14 cellular contexts compared by ENCODE assay signal in genomic region chr10:24912214-24912613, GRCh38. TPM values are rescaled to one million over a fixed set of nuclear protein-coding genes. Genes with fewer than 3 reads are reported as not detected.
DNase-seq lines count a peak whose midpoint lies in the region; ATAC-seq, FAIRE-seq and TF ChIP-seq lines count a peak whose summit lies in the region.
"Had no signal": no experiment of that assay in that cellular context is flagged by ENCODE, and none has a peak within 500 bp of the region (broad histone marks: within the 10 kb centered on the region; RNA-seq: fewer than 3 reads in every experiment).

No MANE protein-coding gene starts in this region.

- no peak overlapping the region for H3K27ac ChIP-seq in left lung
- H3K27ac ChIP-seq: SK-N-MC had no signal

- H3K27ac Mint-ChIP-seq in Caco-2 (ENCODE audit: unreplicated experiment), result no peak overlapping the region
- H3K27ac Mint-ChIP-seq: activated naive CD8-positive, alpha-beta T cell treated with anti-CD3 and anti-CD28 coated beads, Interleukin-2, amount 10 ng/mL, durations not matched to agents 7 days and 5 days; natural killer cell had no signal

- H3K27me3 ChIP-seq in bronchial epithelial cell (ENCODE audit: control insufficient read depth, insufficient read depth, low read length) (no peaks in the 10 kb centered on the region), left lung (no peaks in the 10 kb centered on the region), Caco-2 (replicated peaks; ENCODE audit: control insufficient read depth, insufficient read depth, low read length) (no peaks in the 10 kb centered on the region)

- POLR2A ChIA-PET in Caco-2 (lab: Charles Lee), result no interaction called here

- no peak for TF ChIP-seq CTCF in bronchial epithelial cell (IDR thresholded peaks at IDR 0.05; ENCODE audit: insufficient read depth, low read length, severe bottlenecking)
- TF ChIP-seq CTCF in left lung (IDR thresholded peaks at IDR 0.05), result no peak
- TF ChIP-seq CTCF in Caco-2 (IDR thresholded peaks at IDR 0.05; ENCODE audit: insufficient read depth in 1 of 2, low read depth in 1 of 2, low read length in 1 of 2, severe bottlenecking in 1 of 2, unreplicated experiment in 1 of 2), result no peak

- FAIRE-seq in bronchial epithelial cell (lab: Jason Lieb, UNC), result no peak

- H3K4me3 ChIP-seq in bronchial epithelial cell (ENCODE audit: low read depth, low read length) (no peak overlapping the region), left lung (no peak overlapping the region), Caco-2 (ENCODE audit: low read depth, low read length) (no peak overlapping the region)
- H3K4me3 ChIP-seq: SK-N-MC had no signal

- CTCF ChIA-PET in Caco-2 (lab: Charles Lee), result no interaction called here

- DNase-seq in EH (ENCODE audit: low read depth) (peak; percentile 53), M059J (ENCODE audit: low read depth) (peak; percentile 57), bronchial epithelial cell (ENCODE audit: low read depth) (peak; percentile 82), left lung (no peak), Caco-2 (no peak)
- DNase-seq in stimulated activated CD4-positive, alpha-beta T cell treated with anti-CD3 and anti-CD28 coated beads, Interleukin-2, amount 100 ng/mL, for 48 hours, result no peak
- no peak for DNase-seq in stimulated activated CD8-positive, alpha-beta memory T cell treated with anti-CD3 and anti-CD28 coated beads, Interleukin-4, amount 100 ng/mL, for 48 hours
- DNase-seq in activated naive CD4-positive, alpha-beta T cell (lab: John Stamatoyannopoulos, UW), result no peak
- DNase-seq: activated CD4-positive, alpha-beta T cell treated with anti-CD3 and anti-CD28 coated beads, Interleukin-2, amount 50 U/mL, for 48 hours; activated naive CD8-positive, alpha-beta T cell treated with anti-CD3 and anti-CD28 coated beads, Interleukin-2, amount 10 ng/mL, durations not matched to agents 7 days and 5 days; effector memory CD4-positive, alpha-beta T cell; natural killer cell; NCI-H69 had no signal

- ATAC-seq in left lung, result peak; percentile 81
- ATAC-seq: natural killer cell had no signal

- no peak overlapping the region for H3K4me3 Mint-ChIP-seq in Caco-2 (ENCODE audit: unreplicated experiment)
- H3K4me3 Mint-ChIP-seq: activated naive CD8-positive, alpha-beta T cell treated with anti-CD3 and anti-CD28 coated beads, Interleukin-2, amount 10 ng/mL, durations not matched to agents 7 days and 5 days; natural killer cell had no signal

- intact Hi-C loops in left lung (cut with DNase I) (no loop called here), Caco-2 (cut with micrococcal nuclease; ENCODE audit: unreplicated experiment) (no loop called here)

- H3K9me3 ChIP-seq in left lung (no peaks in the 10 kb centered on the region), Caco-2 (no peaks in the 10 kb centered on the region)

- BruUV-seq in Caco-2 (replicated peaks; lab: Mats Ljungman, UMichigan), result no TSS peak

- no peaks in the 10 kb centered on the region for H3K36me3 Mint-ChIP-seq in Caco-2 (ENCODE audit: insufficient read depth, unreplicated experiment)
- H3K36me3 Mint-ChIP-seq: natural killer cell had no signal

- no peaks in the 10 kb centered on the region for H3K9me3 Mint-ChIP-seq in Caco-2 (ENCODE audit: unreplicated experiment)
- H3K9me3 Mint-ChIP-seq: natural killer cell had no signal

- no peaks in the 10 kb centered on the region for H3K27me3 Mint-ChIP-seq in Caco-2 (ENCODE audit: insufficient read depth, unreplicated experiment)
- H3K27me3 Mint-ChIP-seq: activated naive CD8-positive, alpha-beta T cell treated with anti-CD3 and anti-CD28 coated beads, Interleukin-2, amount 10 ng/mL, durations not matched to agents 7 days and 5 days had no signal

- peaks cover 0 to 7% of the 10 kb centered on the region in 2 donors for H3K4me1 ChIP-seq in left lung
- H3K4me1 ChIP-seq in Caco-2, result peaks cover 11% of the 10 kb centered on the region; the same call in 1 of the 2 replicates

- H3K4me1 Mint-ChIP-seq in Caco-2 (ENCODE audit: low read depth, unreplicated experiment), result no peaks in the 10 kb centered on the region

- no peaks in the 10 kb centered on the region for H3K36me3 ChIP-seq in bronchial epithelial cell (ENCODE audit: control insufficient read depth, insufficient read depth, low read length)
- H3K36me3 ChIP-seq in left lung, result no peaks in the 10 kb centered on the region
- H3K36me3 ChIP-seq in Caco-2 (ENCODE audit: control insufficient read depth, insufficient read depth, low read length), result no peaks in the 10 kb centered on the region

RNA-seq across cellular contexts. Expression of gene PRTFDC1, which starts 40.2 kb away (rescaled TPM):
- total RNA-seq in M059J (2014; rRNA removed; shearing (Covaris generic)), result 15.3 and 18.0 TPM in 2 replicates
- total RNA-seq in bronchial epithelial cell, result 2.4 and 5.5 TPM in 2 replicates
- 1 to 10 TPM; 5.2 to 8.2 TPM for total RNA-seq in left lung
- total RNA-seq in Caco-2 (2022), result 66.5 and 83.2 TPM in 2 replicates

Comparison
In these comparisons a context has a peak if more than half of its experiments do, and no peak if none do; other contexts are left out.
1. DNase-seq: peak in EH (single experiment), M059J (single experiment) and bronchial epithelial cell (single experiment); none in left lung (0 of 2), stimulated activated CD4-positive, alpha-beta T cell treated with anti-CD3 and anti-CD28 coated beads, Interleukin-2, amount 100 ng/mL, for 48 hours (0 of 2), stimulated activated CD8-positive, alpha-beta memory T cell treated with anti-CD3 and anti-CD28 coated beads, Interleukin-4, amount 100 ng/mL, for 48 hours (single experiment), activated naive CD4-positive, alpha-beta T cell (0 of 4) and Caco-2 (0 of 2).